ENCODE assay signal across 39 cellular contexts in the genomic region with DNA sequence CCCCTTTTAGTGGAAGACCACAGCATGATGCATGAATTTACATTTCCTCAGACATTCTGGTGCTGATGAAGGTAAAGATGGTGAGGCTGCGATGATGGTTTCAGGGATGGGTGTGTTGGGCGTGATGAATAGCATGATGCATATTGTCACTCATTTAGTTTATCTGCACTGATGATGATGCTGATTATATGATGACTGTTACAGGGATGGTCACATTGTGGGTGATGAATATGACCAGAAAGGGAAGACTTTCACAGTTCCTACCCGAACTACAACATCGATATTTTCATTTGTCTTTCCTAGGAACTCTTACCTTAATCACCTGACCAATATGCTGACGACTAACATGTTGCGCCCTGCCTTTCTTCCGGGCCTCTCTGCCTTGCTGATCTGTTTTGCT. TPM values are rescaled to one million over a fixed set of nuclear protein-coding genes. Genes with fewer than 3 reads are reported as not detected.
"Had no signal": no experiment of that assay in that cellular context is flagged by ENCODE, and none has a peak within 500 bp of the region (broad histone marks: within the 10 kb centered on the region; RNA-seq: fewer than 3 reads in every experiment).

No MANE protein-coding gene starts in this region.

- H3K4me1 Mint-ChIP-seq: activated CD4-positive, alpha-beta T cell treated with anti-CD3 and anti-CD28 coated beads for 36 hours; activated CD4-positive, alpha-beta T cell treated with anti-CD3 and anti-CD28 coated beads, Interleukin-2, amount 10 ng/mL, durations not matched to agents 7 days and 5 days; activated naive CD4-positive, alpha-beta T cell treated with anti-CD3 and anti-CD28 coated beads, Interleukin-2, amount 10 ng/mL, durations not matched to agents 7 days and 5 days; activated naive CD4-positive, alpha-beta T cell treated with anti-CD3 and anti-CD28 coated beads, Interleukin-2, amount 50 U/mL, for 24 hours; activated naive CD8-positive, alpha-beta T cell treated with anti-CD3 and anti-CD28 coated beads, Interleukin-2, amount 10 ng/mL, durations not matched to agents 7 days and 5 days; brain; central memory CD8-positive, alpha-beta T cell; WTC11 had no signal

- H3K9me3 Mint-ChIP-seq: activated CD4-positive, alpha-beta memory T cell treated with anti-CD3 and anti-CD28 coated beads, Interleukin-2, amount 10 ng/mL, durations not matched to agents 7 days and 5 days; activated CD4-positive, alpha-beta T cell treated with anti-CD3 and anti-CD28 coated beads, Interleukin-2, amount 10 ng/mL, durations not matched to agents 7 days and 5 days; activated naive CD4-positive, alpha-beta T cell treated with anti-CD3 and anti-CD28 coated beads, Interleukin-2, amount 10 ng/mL, durations not matched to agents 7 days and 5 days; activated naive CD4-positive, alpha-beta T cell treated with anti-CD3 and anti-CD28 coated beads, Interleukin-2, amount 50 U/mL, for 24 hours; activated naive CD8-positive, alpha-beta T cell treated with anti-CD3 and anti-CD28 coated beads, Interleukin-2, amount 10 ng/mL, durations not matched to agents 7 days and 5 days; activated naive CD8-positive, alpha-beta T cell treated with anti-CD3 and anti-CD28 coated beads, Interleukin-2, amount 50 U/mL, for 24 hours; activated T-cell treated with anti-CD3 and anti-CD28 coated beads, Interleukin-2, amount 50 U/mL, for 24 hours; activated T-helper 2 cell treated with anti-CD3 and anti-CD28 coated beads, Interferon-gamma antibody, Interleukin-2, Interleukin-4, amounts not matched to agents 10 μg/mL and 5 μg/mL and 100 μg/mL, durations not matched to agents 14 hours and 24 hours and 36 hours; central memory CD8-positive, alpha-beta T cell; T-helper 1 cell treated with Interleukin-12 subunit alpha and Interleukin-12 subunit beta and Interleukin-4 antibody, amounts not matched to agents 30 μg/mL and 1 μg/mL, for 36 hours; T-helper 2 cell treated with Interferon-gamma antibody and Interleukin-4, amounts not matched to agents 5 μg/mL and 100 μg/mL, for 36 hours; WTC11 had no signal

- DNase-seq: activated CD4-positive, alpha-beta memory T cell treated with anti-CD3 and anti-CD28 coated beads, Interleukin-2, amount 10 ng/mL, durations not matched to agents 7 days and 5 days; activated CD4-positive, alpha-beta T cell treated with anti-CD3 and anti-CD28 coated beads for 1 hour; activated CD4-positive, alpha-beta T cell treated with anti-CD3 and anti-CD28 coated beads for 36 hours; activated CD4-positive, alpha-beta T cell treated with anti-CD3 and anti-CD28 coated beads for 48 hours; activated CD4-positive, alpha-beta T cell treated with anti-CD3 and anti-CD28 coated beads, Interleukin-2, amount 10 ng/mL, durations not matched to agents 7 days and 5 days; activated CD4-positive, alpha-beta T cell treated with anti-CD3 and anti-CD28 coated beads, Interleukin-2, amount 50 U/mL, for 48 hours; activated CD4-positive, CD25-positive, alpha-beta regulatory T cell; activated CD8-positive, alpha-beta memory T cell treated with anti-CD3 and anti-CD28 coated beads for 24 hours; activated CD8-positive, alpha-beta memory T cell treated with anti-CD3 and anti-CD28 coated beads, Interleukin-2, amount 10 ng/mL, durations not matched to agents 7 days and 5 days; activated CD8-positive, alpha-beta memory T cell treated with anti-CD3 and anti-CD28 coated beads, Interleukin-2, amount 50 U/mL, for 48 hours; activated CD8-positive, alpha-beta T cell treated with anti-CD3 and anti-CD28 coated beads, Interleukin-2, amount 10 ng/mL, durations not matched to agents 7 days and 5 days; activated effector memory CD4-positive, alpha-beta T cell treated with Interleukin-2 at 50 U/mL for 16 hours; activated gamma-delta T cell; activated naive CD4-positive, alpha-beta T cell treated with anti-CD3 and anti-CD28 coated beads, Interleukin-2, amount 10 ng/mL, durations not matched to agents 7 days and 5 days; activated naive CD4-positive, alpha-beta T cell treated with Interleukin-2 at 50 U/mL for 16 hours; activated naive CD8-positive, alpha-beta T cell treated with anti-CD3 and anti-CD28 coated beads, Interleukin-2, amount 10 ng/mL, durations not matched to agents 7 days and 5 days; activated naive CD8-positive, alpha-beta T cell treated with anti-CD3 and anti-CD28 coated beads, Interleukin-2, amount 50 U/mL, for 24 hours; activated T-cell treated with anti-CD3 and anti-CD28 coated beads, Interleukin-2, amount 50 U/mL, for 24 hours; activated T-cell treated with anti-CD3 and anti-CD28 coated beads, Interleukin-2, amount 50 U/mL, for 48 hours; amygdala; anterior cingulate cortex; caudate nucleus; cerebellar nuclear complex; T-helper 1 cell; T-helper 9 cell; WERI-Rb-1 had no signal

- ATAC-seq: activated CD4-positive, alpha-beta T cell treated with anti-CD3 and anti-CD28 coated beads for 36 hours; activated CD4-positive, CD25-positive, alpha-beta regulatory T cell treated with anti-CD3 and anti-CD28 coated beads, Interleukin-2, amount 50 U/mL, for 24 hours; activated CD8-positive, alpha-beta memory T cell treated with anti-CD3 and anti-CD28 coated beads, Interleukin-2, amount 10 ng/mL, durations not matched to agents 7 days and 5 days; activated CD8-positive, alpha-beta T cell treated with anti-CD3 and anti-CD28 coated beads, Interleukin-2, amount 10 ng/mL, durations not matched to agents 7 days and 5 days; activated naive CD8-positive, alpha-beta T cell treated with anti-CD3 and anti-CD28 coated beads, Interleukin-2, amount 50 U/mL, for 24 hours; WTC11 had no signal

- H3K27ac ChIP-seq: ascending aorta, cardiac muscle cell, WERI-Rb-1 had no signal

- H3K4me3 Mint-ChIP-seq: activated CD4-positive, alpha-beta memory T cell treated with anti-CD3 and anti-CD28 coated beads, Interleukin-2, amount 10 ng/mL, durations not matched to agents 7 days and 5 days; activated CD4-positive, alpha-beta T cell treated with anti-CD3 and anti-CD28 coated beads for 36 hours; activated CD4-positive, alpha-beta T cell treated with anti-CD3 and anti-CD28 coated beads, Interleukin-2, amount 10 ng/mL, durations not matched to agents 7 days and 5 days; activated CD8-positive, alpha-beta memory T cell treated with anti-CD3 and anti-CD28 coated beads, Interleukin-2, amount 10 ng/mL, durations not matched to agents 7 days and 5 days; activated CD8-positive, alpha-beta T cell treated with anti-CD3 and anti-CD28 coated beads, Interleukin-2, amount 10 ng/mL, durations not matched to agents 7 days and 5 days; activated naive CD4-positive, alpha-beta T cell treated with anti-CD3 and anti-CD28 coated beads, Interleukin-2, amount 10 ng/mL, durations not matched to agents 7 days and 5 days; activated naive CD4-positive, alpha-beta T cell treated with anti-CD3 and anti-CD28 coated beads, Interleukin-2, amount 50 U/mL, for 24 hours; activated naive CD8-positive, alpha-beta T cell; activated naive CD8-positive, alpha-beta T cell treated with anti-CD3 and anti-CD28 coated beads, Interleukin-2, amount 10 ng/mL, durations not matched to agents 7 days and 5 days; activated naive CD8-positive, alpha-beta T cell treated with anti-CD3 and anti-CD28 coated beads, Interleukin-2, amount 50 U/mL, for 24 hours; activated T-cell treated with anti-CD3 and anti-CD28 coated beads, Interleukin-2, amount 50 U/mL, for 24 hours; brain; central memory CD8-positive, alpha-beta T cell; T-helper 1 cell treated with Interleukin-12 subunit alpha and Interleukin-12 subunit beta and Interleukin-4 antibody, amounts not matched to agents 30 μg/mL and 1 μg/mL, for 36 hours; T-helper 2 cell treated with Interferon-gamma antibody and Interleukin-4, amounts not matched to agents 5 μg/mL and 100 μg/mL, for 36 hours; WTC11 had no signal

- H3K27ac Mint-ChIP-seq: activated CD4-positive, alpha-beta memory T cell treated with anti-CD3 and anti-CD28 coated beads, Interleukin-2, amount 10 ng/mL, durations not matched to agents 7 days and 5 days; activated CD4-positive, alpha-beta T cell treated with anti-CD3 and anti-CD28 coated beads for 36 hours; activated CD4-positive, alpha-beta T cell treated with anti-CD3 and anti-CD28 coated beads, Interleukin-2, amount 10 ng/mL, durations not matched to agents 7 days and 5 days; activated CD8-positive, alpha-beta memory T cell treated with anti-CD3 and anti-CD28 coated beads, Interleukin-2, amount 10 ng/mL, durations not matched to agents 7 days and 5 days; activated CD8-positive, alpha-beta T cell treated with anti-CD3 and anti-CD28 coated beads, Interleukin-2, amount 10 ng/mL, durations not matched to agents 7 days and 5 days; activated naive CD4-positive, alpha-beta T cell treated with anti-CD3 and anti-CD28 coated beads, Interleukin-2, amount 10 ng/mL, durations not matched to agents 7 days and 5 days; activated naive CD4-positive, alpha-beta T cell treated with anti-CD3 and anti-CD28 coated beads, Interleukin-2, amount 50 U/mL, for 24 hours; activated naive CD8-positive, alpha-beta T cell; activated naive CD8-positive, alpha-beta T cell treated with anti-CD3 and anti-CD28 coated beads, Interleukin-2, amount 10 ng/mL, durations not matched to agents 7 days and 5 days; activated naive CD8-positive, alpha-beta T cell treated with anti-CD3 and anti-CD28 coated beads, Interleukin-2, amount 50 U/mL, for 24 hours; activated T-cell treated with anti-CD3 and anti-CD28 coated beads, Interleukin-2, amount 50 U/mL, for 24 hours; activated T-helper 2 cell treated with anti-CD3 and anti-CD28 coated beads, Interferon-gamma antibody, Interleukin-2, Interleukin-4, amounts not matched to agents 10 μg/mL and 5 μg/mL and 100 μg/mL, durations not matched to agents 14 hours and 24 hours and 36 hours; brain; T-helper 1 cell treated with Interleukin-12 subunit alpha and Interleukin-12 subunit beta and Interleukin-4 antibody, amounts not matched to agents 30 μg/mL and 1 μg/mL, for 36 hours; T-helper 2 cell treated with Interferon-gamma antibody and Interleukin-4, amounts not matched to agents 5 μg/mL and 100 μg/mL, for 36 hours; WTC11 had no signal

- H3K4me3 ChIP-seq: ascending aorta, cardiac muscle cell had no signal

- FAIRE-seq: bronchial epithelial cell, TTC549 had no signal

- H3K36me3 ChIP-seq: ascending aorta, cardiac muscle cell, WERI-Rb-1 had no signal

- H3K9me3 ChIP-seq: ascending aorta had no signal

- H3K4me1 ChIP-seq: ascending aorta had no signal

- H3K27me3 ChIP-seq: ascending aorta, cardiac muscle cell had no signal

- H3K36me3 Mint-ChIP-seq: activated CD8-positive, alpha-beta memory T cell treated with anti-CD3 and anti-CD28 coated beads, Interleukin-2, amount 10 ng/mL, durations not matched to agents 7 days and 5 days; activated naive CD4-positive, alpha-beta T cell treated with anti-CD3 and anti-CD28 coated beads, Interleukin-2, amount 10 ng/mL, durations not matched to agents 7 days and 5 days; activated naive CD4-positive, alpha-beta T cell treated with anti-CD3 and anti-CD28 coated beads, Interleukin-2, amount 50 U/mL, for 24 hours; activated naive CD8-positive, alpha-beta T cell; activated naive CD8-positive, alpha-beta T cell treated with anti-CD3 and anti-CD28 coated beads, Interleukin-2, amount 10 ng/mL, durations not matched to agents 7 days and 5 days; brain; WTC11 had no signal

RNA-seq across cellular contexts. Expression of gene EHF, which starts 47.4 kb away (rescaled TPM):
- total RNA-seq: activated CD4-positive, alpha-beta memory T cell treated with anti-CD3 and anti-CD28 coated beads, Interleukin-2, amount 10 ng/mL, durations not matched to agents 7 days and 5 days; activated CD8-positive, alpha-beta T cell treated with anti-CD3 and anti-CD28 coated beads, Interleukin-2, amount 10 ng/mL, durations not matched to agents 7 days and 5 days; activated naive CD8-positive, alpha-beta T cell treated with anti-CD3 and anti-CD28 coated beads, Interleukin-2, amount 10 ng/mL, durations not matched to agents 7 days and 5 days; activated T-helper 2 cell treated with anti-CD3 and anti-CD28 coated beads, Interferon-gamma antibody, Interleukin-2, Interleukin-4, amounts not matched to agents 10 μg/mL and 5 μg/mL and 100 μg/mL, durations not matched to agents 14 hours and 24 hours and 36 hours; ascending aorta; cardiac muscle cell had no signal
- polyA plus RNA-seq: cardiac muscle cell had no signal

RNA-seq across cellular contexts. Expression of gene ELF5, which starts 59.9 kb away (rescaled TPM):
- total RNA-seq: activated CD4-positive, alpha-beta memory T cell treated with anti-CD3 and anti-CD28 coated beads, Interleukin-2, amount 10 ng/mL, durations not matched to agents 7 days and 5 days; activated CD4-positive, alpha-beta T cell treated with anti-CD3 and anti-CD28 coated beads for 36 hours; activated CD4-positive, alpha-beta T cell treated with anti-CD3 and anti-CD28 coated beads, Interleukin-2, amount 10 ng/mL, durations not matched to agents 7 days and 5 days; activated CD8-positive, alpha-beta memory T cell treated with anti-CD3 and anti-CD28 coated beads, Interleukin-2, amount 10 ng/mL, durations not matched to agents 7 days and 5 days; activated CD8-positive, alpha-beta T cell treated with anti-CD3 and anti-CD28 coated beads, Interleukin-2, amount 10 ng/mL, durations not matched to agents 7 days and 5 days; activated naive CD8-positive, alpha-beta T cell treated with anti-CD3 and anti-CD28 coated beads, Interleukin-2, amount 10 ng/mL, durations not matched to agents 7 days and 5 days; activated T-helper 2 cell treated with anti-CD3 and anti-CD28 coated beads, Interferon-gamma antibody, Interleukin-2, Interleukin-4, amounts not matched to agents 10 μg/mL and 5 μg/mL and 100 μg/mL, durations not matched to agents 14 hours and 24 hours and 36 hours; ascending aorta; cardiac muscle cell; WTC11 had no signal
- polyA plus RNA-seq: cardiac muscle cell had no signal
